6 cellular contexts compared by ENCODE assay signal in genomic region chr12:6970096-6970527, GRCh38. TPM values are rescaled to one million over a fixed set of nuclear protein-coding genes. Genes with fewer than 3 reads are reported as not detected.
DNase-seq lines count a peak whose midpoint lies in the region; ATAC-seq lines count a peak whose summit lies in the region.

No MANE protein-coding gene starts in this region.

- H3K56ac ChIP-seq in mesendoderm (ENCODE audit: low read length), result peak overlapping the region; percentile 98

- no peak overlapping the region for H2AK5ac ChIP-seq in mesendoderm (ENCODE audit: low read length)

- H2BK15ac ChIP-seq in mesendoderm (replicated peaks; ENCODE audit: low read depth), result no peak overlapping the region

- no peak overlapping the region for H4K5ac ChIP-seq in mesendoderm (ENCODE audit: low read length)

- peaks cover 18% of the 10 kb centered on the region for H3K36me3 ChIP-seq in mesendoderm (ENCODE audit: control insufficient read depth, insufficient read depth, low read length)

- no peaks in the 10 kb centered on the region for H3K27me3 Mint-ChIP-seq in activated T-helper 1 cell treated with anti-CD3 and anti-CD28 coated beads, Interleukin-12 subunit alpha, Interleukin-12 subunit beta, Interleukin-2, Interleukin-4 antibody, amounts not matched to agents 30 ng/mL and 10 ng/mL and 1 ng/mL, durations not matched to agents 14 hours and 24 hours and 36 hours (ENCODE audit: insufficient read depth)

- H2BK120ac ChIP-seq in mesendoderm (ENCODE audit: low read depth, low read length), result no peak overlapping the region

- peak overlapping the region; percentile 28 for H3K27ac ChIP-seq in mesendoderm (ENCODE audit: low read depth, low read length)

- no peak overlapping the region for H3K23ac ChIP-seq in mesendoderm (ENCODE audit: low read length)

- no peak overlapping the region for H2BK5ac ChIP-seq in mesendoderm (ENCODE audit: low read length)

- H3K4me1 Mint-ChIP-seq in activated T-helper 1 cell treated with anti-CD3 and anti-CD28 coated beads, Interleukin-12 subunit alpha, Interleukin-12 subunit beta, Interleukin-2, Interleukin-4 antibody, amounts not matched to agents 30 ng/mL and 10 ng/mL and 1 ng/mL, durations not matched to agents 14 hours and 24 hours and 36 hours (ENCODE audit: low read depth), result peaks cover 49% of the 10 kb centered on the region

- intact Hi-C loops in activated T-helper 1 cell treated with anti-CD3 and anti-CD28 coated beads, Interleukin-12 subunit alpha, Interleukin-12 subunit beta, Interleukin-2, Interleukin-4 antibody, amounts not matched to agents 30 ng/mL and 10 ng/mL and 1 ng/mL, durations not matched to agents 14 hours and 24 hours and 36 hours (cut with micrococcal nuclease), result loop anchor here (1.0 to 5.0 kb wide), 15 partner anchors 9 to 477 kb away; partner anchors contain the start of genes C12orf57, C1R, C1RL and COPS7A

- H3K4me1 ChIP-seq in mesendoderm (ENCODE audit: control insufficient read depth, low read depth, low read length), result peaks cover 2% of the 10 kb centered on the region

- no peaks in the 10 kb centered on the region for H3K9me3 Mint-ChIP-seq in activated T-helper 1 cell treated with anti-CD3 and anti-CD28 coated beads, Interleukin-12 subunit alpha, Interleukin-12 subunit beta, Interleukin-2, Interleukin-4 antibody, amounts not matched to agents 30 ng/mL and 10 ng/mL and 1 ng/mL, durations not matched to agents 14 hours and 24 hours and 36 hours

- DNase-seq in activated CD4-positive, alpha-beta T cell treated with anti-CD3 and anti-CD28 coated beads for 48 hours, result peak; percentile 38
- DNase-seq in activated CD4-positive, alpha-beta T cell treated with anti-CD3 and anti-CD28 coated beads for 1 hour, result no peak
- DNase-seq in activated T-helper 1 cell treated with anti-CD3 and anti-CD28 coated beads, Interleukin-12 subunit alpha, Interleukin-12 subunit beta, Interleukin-2, Interleukin-4 antibody, amounts not matched to agents 30 ng/mL and 10 ng/mL and 1 ng/mL, durations not matched to agents 14 hours and 24 hours and 36 hours (ENCODE audit: low spot score), result no peak
- DNase-seq in mesendoderm, result peak; percentile 37
- no peak for DNase-seq in GF-D8 (lab: John Stamatoyannopoulos, UW)

- H3K9ac ChIP-seq in mesendoderm (ENCODE audit: low read length), result peak overlapping the region; percentile 91

- no peak overlapping the region for H4K8ac ChIP-seq in mesendoderm (ENCODE audit: low read depth, low read length)

- H3K27ac Mint-ChIP-seq in activated T-helper 1 cell treated with anti-CD3 and anti-CD28 coated beads, Interleukin-12 subunit alpha, Interleukin-12 subunit beta, Interleukin-2, Interleukin-4 antibody, amounts not matched to agents 30 ng/mL and 10 ng/mL and 1 ng/mL, durations not matched to agents 14 hours and 24 hours and 36 hours, result peak overlapping the region; percentile 100

- H3K79me2 ChIP-seq in mesendoderm (ENCODE audit: control insufficient read depth, insufficient read depth, low read length), result peaks cover 36% of the 10 kb centered on the region

- no peaks in the 10 kb centered on the region for H3K27me3 ChIP-seq in mesendoderm (ENCODE audit: insufficient read depth, low read length, poor library complexity)

- H3K4me3 ChIP-seq in mesendoderm (ENCODE audit: low read length), result peak overlapping the region; percentile 71

- WGBS in mesendoderm (ENCODE audit: extremely low coverage, insufficient coverage, low lambda C conversion rate), result no CpG with 5 or more reads among the region's 31 CpGs

- peak overlapping the region; percentile 83 for H3K4ac ChIP-seq in mesendoderm (ENCODE audit: low read depth, low read length)

- H3K4me3 Mint-ChIP-seq in activated T-helper 1 cell treated with anti-CD3 and anti-CD28 coated beads, Interleukin-12 subunit alpha, Interleukin-12 subunit beta, Interleukin-2, Interleukin-4 antibody, amounts not matched to agents 30 ng/mL and 10 ng/mL and 1 ng/mL, durations not matched to agents 14 hours and 24 hours and 36 hours, result peak overlapping the region; percentile 100

- H3K79me1 ChIP-seq in mesendoderm (ENCODE audit: low read length), result peaks cover 27% of the 10 kb centered on the region

- H3K36me3 Mint-ChIP-seq in activated T-helper 1 cell treated with anti-CD3 and anti-CD28 coated beads, Interleukin-12 subunit alpha, Interleukin-12 subunit beta, Interleukin-2, Interleukin-4 antibody, amounts not matched to agents 30 ng/mL and 10 ng/mL and 1 ng/mL, durations not matched to agents 14 hours and 24 hours and 36 hours (ENCODE audit: low read depth), result peaks cover 53% of the 10 kb centered on the region

- no peak for ATAC-seq in GM21717 (IDR thresholded peaks at IDR 0.05; ENCODE audit: unreplicated experiment)

- peak overlapping the region; percentile 24 for H3K18ac ChIP-seq in mesendoderm (ENCODE audit: low read length)

- peak overlapping the region; percentile 97 for H3K4me2 ChIP-seq in mesendoderm (ENCODE audit: low read length)

RNA-seq across cellular contexts. Expression of gene PHB2, which starts 0.4 kb away (rescaled TPM):
- total RNA-seq in activated T-helper 1 cell treated with anti-CD3 and anti-CD28 coated beads, Interleukin-12 subunit alpha, Interleukin-12 subunit beta, Interleukin-2, Interleukin-4 antibody, amounts not matched to agents 30 ng/mL and 10 ng/mL and 1 ng/mL, durations not matched to agents 14 hours and 24 hours and 36 hours, result 456 and 469 TPM in 2 replicates
- 473 TPM for polyA plus RNA-seq in mesendoderm (2013, experiment 1 of 2)
- 476 TPM for polyA plus RNA-seq in mesendoderm (2013, experiment 2 of 2)

RNA-seq across cellular contexts. Expression of gene EMG1, which starts 0.6 kb away (rescaled TPM):
- 132 and 134 TPM in 2 replicates for total RNA-seq in activated T-helper 1 cell treated with anti-CD3 and anti-CD28 coated beads, Interleukin-12 subunit alpha, Interleukin-12 subunit beta, Interleukin-2, Interleukin-4 antibody, amounts not matched to agents 30 ng/mL and 10 ng/mL and 1 ng/mL, durations not matched to agents 14 hours and 24 hours and 36 hours
- 119 TPM for polyA plus RNA-seq in mesendoderm (2013, experiment 1 of 2)
- 115 TPM for polyA plus RNA-seq in mesendoderm (2013, experiment 2 of 2)

RNA-seq across cellular contexts. Expression of gene PTPN6, which starts 19.0 kb away (rescaled TPM):
- 332 and 341 TPM in 2 replicates for total RNA-seq in activated T-helper 1 cell treated with anti-CD3 and anti-CD28 coated beads, Interleukin-12 subunit alpha, Interleukin-12 subunit beta, Interleukin-2, Interleukin-4 antibody, amounts not matched to agents 30 ng/mL and 10 ng/mL and 1 ng/mL, durations not matched to agents 14 hours and 24 hours and 36 hours
- polyA plus RNA-seq in mesendoderm (2013, experiment 1 of 2), result 13.2 TPM
- 14.1 TPM for polyA plus RNA-seq in mesendoderm (2013, experiment 2 of 2)

RNA-seq across cellular contexts. Expression of gene C12orf57, which starts 26.3 kb away (rescaled TPM):
- 190 and 197 TPM in 2 replicates for total RNA-seq in activated T-helper 1 cell treated with anti-CD3 and anti-CD28 coated beads, Interleukin-12 subunit alpha, Interleukin-12 subunit beta, Interleukin-2, Interleukin-4 antibody, amounts not matched to agents 30 ng/mL and 10 ng/mL and 1 ng/mL, durations not matched to agents 14 hours and 24 hours and 36 hours
- 146 TPM for polyA plus RNA-seq in mesendoderm (2013, experiment 1 of 2)
- 141 TPM for polyA plus RNA-seq in mesendoderm (2013, experiment 2 of 2)

RNA-seq across cellular contexts. Expression of gene RNU7-1, which starts 26.5 kb away (rescaled TPM):
- total RNA-seq in activated T-helper 1 cell treated with anti-CD3 and anti-CD28 coated beads, Interleukin-12 subunit alpha, Interleukin-12 subunit beta, Interleukin-2, Interleukin-4 antibody, amounts not matched to agents 30 ng/mL and 10 ng/mL and 1 ng/mL, durations not matched to agents 14 hours and 24 hours and 36 hours, result not detected in 2 replicates
- not detected for polyA plus RNA-seq in mesendoderm (2013, experiment 1 of 2)
- not detected for polyA plus RNA-seq in mesendoderm (2013, experiment 2 of 2)

Comparison
In these comparisons a context has a peak if more than half of its experiments do, and no peak if none do; other contexts are left out.
1. DNase-seq: peak in activated CD4-positive, alpha-beta T cell treated with anti-CD3 and anti-CD28 coated beads for 48 hours (single experiment) and mesendoderm (single experiment); none in activated CD4-positive, alpha-beta T cell treated with anti-CD3 and anti-CD28 coated beads for 1 hour (single experiment), activated T-helper 1 cell treated with anti-CD3 and anti-CD28 coated beads, Interleukin-12 subunit alpha, Interleukin-12 subunit beta, Interleukin-2, Interleukin-4 antibody, amounts not matched to agents 30 ng/mL and 10 ng/mL and 1 ng/mL, durations not matched to agents 14 hours and 24 hours and 36 hours (single experiment) and GF-D8 (single experiment).